In the genomic region with DNA sequence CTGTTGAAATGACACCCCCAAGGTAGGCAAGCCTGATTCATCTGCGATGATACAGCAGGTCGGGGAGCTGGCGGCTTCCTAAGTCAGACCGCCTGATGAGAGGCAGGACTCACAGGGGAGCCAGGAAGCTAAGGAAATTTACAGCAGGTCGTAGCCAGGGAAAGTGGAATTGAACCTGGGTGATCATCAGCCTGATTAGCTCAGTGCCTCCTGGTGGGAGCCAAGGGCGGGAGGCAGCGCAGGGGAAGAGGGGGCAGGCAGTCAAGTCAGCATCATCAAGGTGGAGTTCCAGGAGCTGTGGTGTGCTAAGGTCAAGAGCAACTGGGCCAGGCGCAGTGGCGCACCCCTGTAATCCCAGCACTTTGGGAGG, we compare ENCODE assay signal across 33 cellular contexts. TPM values are rescaled to one million over a fixed set of nuclear protein-coding genes. Genes with fewer than 3 reads are reported as not detected.
DNase-seq lines count a peak whose midpoint lies in the region; ATAC-seq and TF ChIP-seq lines count a peak whose summit lies in the region.
"Had no signal": no experiment of that assay in that cellular context is flagged by ENCODE, and none has a peak within 500 bp of the region (broad histone marks: within the 10 kb centered on the region; RNA-seq: fewer than 3 reads in every experiment).

No MANE protein-coding gene starts in this region.

- ATAC-seq in Right ventricle myocardium inferior: no peak
- no peak for ATAC-seq in upper lobe of right lung
- ATAC-seq: activated CD4-positive, alpha-beta T cell treated with anti-CD3 and anti-CD28 coated beads for 36 hours; effector memory CD8-positive, alpha-beta T cell; natural killer cell; SK-N-SH treated with all-trans-retinoic acid at 6 μM for 48 hours; T-helper 17 cell had no signal

- H3K27me3 ChIP-seq in BLaER1 treated with 17β-estradiol and CSF1 and Interleukin-3, amounts not matched to agents 10 nM and 100 nM: no peaks in the 10 kb centered on the region
- no peaks in the 10 kb centered on the region for H3K27me3 ChIP-seq in NT2/D1 (ENCODE audit: insufficient read depth, insufficient read length)
- peaks cover 21% of the 10 kb centered on the region for H3K27me3 ChIP-seq in upper lobe of right lung
- H3K27me3 ChIP-seq: colonic mucosa, foreskin keratinocyte, right atrium auricular region had no signal

- H3K36me3 Mint-ChIP-seq in nephron (ENCODE audit: low read depth): no peaks in the 10 kb centered on the region
- H3K36me3 Mint-ChIP-seq: IgD-negative memory B cell, immature natural killer cell, natural killer cell had no signal

- TF ChIP-seq CTCF in fibroblast of villous mesenchyme (IDR thresholded peaks at IDR 0.05; ENCODE audit: insufficient read depth, low read depth, low read length): no peak
- TF ChIP-seq CTCF in nephron (IDR thresholded peaks at IDR 0.05; ENCODE audit: unreplicated experiment in 3 of 3): no peak
- no peak for TF ChIP-seq CTCF in upper lobe of right lung (IDR thresholded peaks at IDR 0.05)

- peaks cover 36% of the 10 kb centered on the region for H3K27me3 Mint-ChIP-seq in nephron (ENCODE audit: low read depth)

- H3K4me1 Mint-ChIP-seq in nephron: peaks cover 11% of the 10 kb centered on the region
- H3K4me1 Mint-ChIP-seq: activated CD4-positive, alpha-beta T cell treated with anti-CD3 and anti-CD28 coated beads for 36 hours; immature natural killer cell; natural killer cell had no signal

- peak overlapping the region in 2 of 3 experiments; percentile 4 to 20 for H3K27ac Mint-ChIP-seq in nephron
- H3K27ac Mint-ChIP-seq: activated CD4-positive, alpha-beta T cell treated with anti-CD3 and anti-CD28 coated beads for 36 hours; effector memory CD8-positive, alpha-beta T cell; IgD-negative memory B cell; immature natural killer cell; natural killer cell; T-helper 17 cell had no signal

- H3K4me3 Mint-ChIP-seq in nephron: no peak overlapping the region
- H3K4me3 Mint-ChIP-seq: activated CD4-positive, alpha-beta T cell treated with anti-CD3 and anti-CD28 coated beads for 36 hours; effector memory CD8-positive, alpha-beta T cell; IgD-negative memory B cell; immature natural killer cell; natural killer cell; T-helper 17 cell had no signal

- H3K9me3 Mint-ChIP-seq in nephron: no peaks in the 10 kb centered on the region
- H3K9me3 Mint-ChIP-seq: effector memory CD8-positive, alpha-beta T cell; IgD-negative memory B cell; immature natural killer cell; natural killer cell had no signal

- peaks cover 0 to 26% (median 18%) of the 10 kb centered on the region in 10 experiments; a peak in 16 of 20 replicates for H3K4me1 ChIP-seq in BLaER1 treated with 17β-estradiol and CSF1 and Interleukin-3, amounts not matched to agents 10 nM and 100 nM
- peaks cover 13% of the 10 kb centered on the region for H3K4me1 ChIP-seq in NT2/D1 (ENCODE audit: insufficient read depth, insufficient read length)
- no peaks in the 10 kb centered on the region for H3K4me1 ChIP-seq in upper lobe of right lung
- H3K4me1 ChIP-seq: adrenal gland, BE2C, breast epithelium, colonic mucosa, heart right ventricle, parathyroid adenoma, right atrium auricular region, transverse colon had no signal

- no peaks in the 10 kb centered on the region for H3K9me3 ChIP-seq in BLaER1 treated with 17β-estradiol and CSF1 and Interleukin-3, amounts not matched to agents 10 nM and 100 nM (replicated peaks in 1 of 11)
- no peaks in the 10 kb centered on the region for H3K9me3 ChIP-seq in NT2/D1 (ENCODE audit: insufficient read depth, low read length)
- H3K9me3 ChIP-seq in upper lobe of right lung: no peaks in the 10 kb centered on the region
- H3K9me3 ChIP-seq: adrenal gland, BE2C, breast epithelium, colonic mucosa, heart right ventricle, right atrium auricular region, transverse colon had no signal

- no peak overlapping the region for H3K4me3 ChIP-seq in BLaER1 treated with 17β-estradiol and CSF1 and Interleukin-3, amounts not matched to agents 10 nM and 100 nM
- no peak overlapping the region for H3K4me3 ChIP-seq in NT2/D1 (ENCODE audit: insufficient read length, low read depth)
- no peak overlapping the region for H3K4me3 ChIP-seq in fibroblast of villous mesenchyme (ENCODE audit: low read depth, low read length)
- H3K4me3 ChIP-seq in upper lobe of right lung: no peak overlapping the region
- H3K4me3 ChIP-seq: adrenal gland, breast epithelium, colonic mucosa, heart right ventricle, right atrium auricular region, smooth muscle cell, transverse colon had no signal

- H3K27ac ChIP-seq in BLaER1 treated with 17β-estradiol and CSF1 and Interleukin-3, amounts not matched to agents 10 nM and 100 nM: no peak overlapping the region
- H3K27ac ChIP-seq in upper lobe of right lung: no peak overlapping the region
- H3K27ac ChIP-seq: adrenal gland, breast epithelium, colonic mucosa, foreskin keratinocyte, heart right ventricle, parathyroid adenoma, right atrium auricular region, transverse colon had no signal

- DNase-seq in NT2/D1 (ENCODE audit: low read depth, low spot score): no peak
- peak; percentile 4 for DNase-seq in fibroblast of villous mesenchyme (ENCODE audit: low read depth)
- no peak for DNase-seq in Right ventricle myocardium inferior (ENCODE audit: missing footprints)
- DNase-seq in NK-92 treated with Interleukin-12 subunit alpha and Interleukin-12 subunit beta, amount 100 ng/mL, for 24 hours (lab: John Stamatoyannopoulos, UW): no peak
- DNase-seq in upper lobe of right lung: no peak
- no peak for DNase-seq in NCI-H2029 treated with DMSO at 0.1 percent for 48 hours (lab: John Stamatoyannopoulos, UW)
- DNase-seq: activated CD4-positive, alpha-beta T cell treated with anti-CD3 and anti-CD28 coated beads for 36 hours; activated gamma-delta T cell treated with Interleukin-2 at 50 U/mL for 16 hours; activated T-cell treated with anti-CD3 and anti-CD28 coated beads for 4 hours; adrenal gland; BE2C; colonic mucosa; effector memory CD8-positive, alpha-beta T cell; immature natural killer cell; natural killer cell; NCI-H1092 treated with DMSO at 0.1 percent for 48 hours; NCI-H1930; NCI-H446; stimulated activated CD4-positive, alpha-beta T cell treated with anti-CD3 and anti-CD28 coated beads, Interleukin-2, amount 100 ng/mL, for 24 hours; T-helper 17 cell; transverse colon had no signal

- H3K9ac ChIP-seq in BLaER1 treated with 17β-estradiol and CSF1 and Interleukin-3, amounts not matched to agents 10 nM and 100 nM: peak overlapping the region in 3 of 11 experiments; percentile 0 to 36 (median 8); a peak in 3 of 22 replicates
- peak overlapping the region; percentile 33 for H3K9ac ChIP-seq in NT2/D1 (ENCODE audit: insufficient read length, low read depth)
- H3K9ac ChIP-seq: parathyroid adenoma had no signal

- H3K36me3 ChIP-seq in BLaER1 treated with 17β-estradiol and CSF1 and Interleukin-3, amounts not matched to agents 10 nM and 100 nM: no peaks in the 10 kb centered on the region
- H3K36me3 ChIP-seq in NT2/D1 (ENCODE audit: insufficient read depth, insufficient read length, low read length) (no peaks in the 10 kb centered on the region), upper lobe of right lung (no peaks in the 10 kb centered on the region)
- H3K36me3 ChIP-seq: adrenal gland, BE2C, breast epithelium, colonic mucosa, heart right ventricle, right atrium auricular region, transverse colon had no signal

- intact Hi-C loops in Right ventricle myocardium inferior (cut with DNase I) (no loop called here), upper lobe of right lung (cut with DNase I) (no loop called here)

- H3K4me2 ChIP-seq in BLaER1 treated with 17β-estradiol and CSF1 and Interleukin-3, amounts not matched to agents 10 nM and 100 nM: peak overlapping the region in 9 of 11 experiments; percentile 20 to 77 (median 65); a peak in 16 of 22 replicates

- H4K20me1 ChIP-seq in BLaER1 treated with 17β-estradiol and CSF1 and Interleukin-3, amounts not matched to agents 10 nM and 100 nM: no peaks in the 10 kb centered on the region

RNA-seq across cellular contexts. Expression of gene TRIM56, which starts 18.4 kb away (rescaled TPM):
- total RNA-seq in fibroblast of villous mesenchyme (11.0 and 16.0 TPM in 2 replicates), Right ventricle myocardium inferior (21.0 TPM), upper lobe of right lung (60.9 TPM)

RNA-seq across cellular contexts. Expression of gene MUC17, which starts 47.0 kb away (rescaled TPM):
- total RNA-seq in fibroblast of villous mesenchyme (not detected in 2 replicates), Right ventricle myocardium inferior (not detected), upper lobe of right lung (not detected)
- total RNA-seq: activated CD4-positive, alpha-beta T cell treated with anti-CD3 and anti-CD28 coated beads for 36 hours; adrenal gland; esophagus mucosa; foreskin keratinocyte; heart right ventricle; left ventricle myocardium superior; natural killer cell; right atrium auricular region; T-helper 17 cell had no signal
